ENCODE assay signal across 17 cellular contexts in genomic region chr6:154166140-154166539, GRCh38.
DNase-seq lines count a peak whose midpoint lies in the region; ATAC-seq, FAIRE-seq and TF ChIP-seq lines count a peak whose summit lies in the region.
"Had no signal": no experiment of that assay in that cellular context is flagged by ENCODE, and none has a peak within 500 bp of the region (broad histone marks: within the 10 kb centered on the region; RNA-seq: fewer than 3 reads in every experiment).

No MANE protein-coding gene starts in this region.

- no peak overlapping the region for H3K9ac ChIP-seq in HCT116 (ENCODE audit: low read length)
- H3K9ac ChIP-seq in GM12878 (ENCODE audit: control insufficient read depth, insufficient read depth, low read length) = no peak overlapping the region

- SMC1A ChIA-PET in GM12878 (lab: Charles Lee; ENCODE audit: uncharacterized antibody, unreplicated experiment) = interaction anchor here (0.6 to 16.7 kb wide), 6 partner anchors 9 to 993 kb away, joined by 3 to 258 read pairs (median 3); no protein-coding TSS in a partner anchor

- no peak overlapping the region for H3K4me3 Mint-ChIP-seq in CD8-positive, alpha-beta memory T cell
- peak overlapping the region in 5 of 10 donors; percentile 23 to 77 (median 42) for H3K4me3 Mint-ChIP-seq in naive thymus-derived CD4-positive, alpha-beta T cell
- H3K4me3 Mint-ChIP-seq: activated CD8-positive, alpha-beta T cell treated with anti-CD3 and anti-CD28 coated beads for 36 hours; brain; IgD-negative memory B cell; nephron progenitor cell; stimulated activated naive CD8-positive, alpha-beta T cell treated with anti-CD3 and anti-CD28 coated beads, Interleukin-15, Interleukin-2, amounts not matched to agents 100 ng/mL and 50 ng/mL, for 24 hours had no signal

- peak; percentile 85 for ATAC-seq in HCT116
- ATAC-seq in GM12878 = peak; percentile 15; the same call in 1 of the 3 replicates
- ATAC-seq in naive thymus-derived CD4-positive, alpha-beta T cell = peak; percentile 21
- no peak for ATAC-seq in HG02759 (IDR thresholded peaks at IDR 0.05; ENCODE audit: unreplicated experiment)

- RAD21 ChIA-PET in HCT116 (lab: Charles Lee; ENCODE audit: low non-redundant PET in 1 of 2, low total read pairs in 2 of 2, uncharacterized antibody in 2 of 2, unreplicated experiment in 2 of 2) = no interaction called here
- RAD21 ChIA-PET in GM12878 (lab: Charles Lee; ENCODE audit: unreplicated experiment) = interaction anchor here (0.8 kb wide), 1 partner anchor 111 kb away, joined by 3 read pairs; no protein-coding TSS in a partner anchor

- no peak for TF ChIP-seq RAD21 in HCT116 (IDR thresholded peaks at IDR 0.05; ENCODE audit: low read depth)
- no peak for TF ChIP-seq RAD21 in GM12878 (IDR thresholded peaks at IDR 0.05; ENCODE audit: insufficient read depth, low read depth, low read length)

- no peak for TF ChIP-seq EP300 in GM12878 (IDR thresholded peaks at IDR 0.05; ENCODE audit: borderline replicate concordance in 1 of 2, control insufficient read depth in 1 of 2, low read depth in 2 of 2, low read length in 2 of 2)

- H3K27ac ChIP-seq in CD8-positive, alpha-beta memory T cell (ENCODE audit: low read depth, low read length) = no peak overlapping the region
- H3K27ac ChIP-seq in HCT116 (ENCODE audit: low read depth, low read length) = no peak overlapping the region
- no peak overlapping the region for H3K27ac ChIP-seq in GM12878 (ENCODE audit: control insufficient read depth, insufficient read depth)
- peak overlapping the region; percentile 35 for H3K27ac ChIP-seq in naive thymus-derived CD4-positive, alpha-beta T cell (ENCODE audit: low read depth, low read length)
- H3K27ac ChIP-seq: SJCRH30 had no signal

- H2AFZ ChIP-seq in HCT116 (ENCODE audit: low read depth, low read length, poor library complexity, severe bottlenecking) (no peak overlapping the region), GM12878 (ENCODE audit: control insufficient read depth, low read depth, low read length) (no peak overlapping the region)

- TF ChIP-seq CTCF in HCT116 (IDR thresholded peaks at IDR 0.05 in 2 of 3, conservative IDR thresholded peaks at IDR 0.05 in 1 of 3; ENCODE audit: borderline replicate concordance in 1 of 3, insufficient read depth in 1 of 3, low read depth in 2 of 3, low read length in 2 of 3) (peak in 2 of 3 experiments; percentile 50 to 56; a peak in 4 of 6 replicates), GM12878 (IDR thresholded peaks at IDR 0.05 in 2 of 3, conservative IDR thresholded peaks at IDR 0.05 in 1 of 3; ENCODE audit: control insufficient read depth in 2 of 3, extremely low read depth in 1 of 3, insufficient read depth in 1 of 3, low read depth in 3 of 3, low read length in 3 of 3) (0 out of 6 replicates have a peak, but pooled peaks of 1 of the 3 experiments have one; percentile 19)

- in situ Hi-C loops in GM12878 (cut with MboI) = no loop called here

- 0 out of 2 replicates have a peak, but pooled peaks cover 2% of the 10 kb centered on the region for H3K9me2 ChIP-seq in HCT116 (ENCODE audit: insufficient read depth)

- H4K20me1 ChIP-seq in HCT116 (ENCODE audit: insufficient read depth) (no peaks in the 10 kb centered on the region), GM12878 (ENCODE audit: control insufficient read depth, insufficient read depth) (no peaks in the 10 kb centered on the region)

- H3K4me2 ChIP-seq in HCT116 (ENCODE audit: low read length) (no peak overlapping the region), GM12878 (ENCODE audit: control insufficient read depth, insufficient read depth) (no peak overlapping the region)

- TF ChIP-seq POLR2A in HCT116 (IDR thresholded peaks at IDR 0.05; ENCODE audit: borderline replicate concordance, extremely low read depth, insufficient read depth, insufficient read length) = no peak
- TF ChIP-seq POLR2A in GM12878 (IDR thresholded peaks at IDR 0.05; ENCODE audit: low read depth, low read length) = no peak
- no peak for TF ChIP-seq POLR2A in GM12892 (IDR thresholded peaks at IDR 0.05; ENCODE audit: low read depth, low read length)

- no peaks in the 10 kb centered on the region for H3K27me3 ChIP-seq in CD8-positive, alpha-beta memory T cell (ENCODE audit: insufficient read depth, low read length, poor library complexity, severe bottlenecking)
- H3K27me3 ChIP-seq in HCT116 (ENCODE audit: insufficient read depth, low read length) (no peaks in the 10 kb centered on the region), GM12878 (replicated peaks in 1 of 2; ENCODE audit: control insufficient read depth in 2 of 2, insufficient read depth in 2 of 2, low read length in 1 of 2) (no peaks in the 10 kb centered on the region)
- no peaks in the 10 kb centered on the region for H3K27me3 ChIP-seq in naive thymus-derived CD4-positive, alpha-beta T cell (ENCODE audit: control insufficient read depth in 2 of 2, insufficient read depth in 2 of 2, low read length in 2 of 2)
- H3K27me3 ChIP-seq: SJCRH30 had no signal

- H3K36me3 ChIP-seq in CD8-positive, alpha-beta memory T cell (ENCODE audit: insufficient read depth, low read length) = peaks cover 14% of the 10 kb centered on the region
- H3K36me3 ChIP-seq in HCT116 (ENCODE audit: control insufficient read depth in 1 of 2, insufficient read depth in 2 of 2, low read length in 2 of 2) (no peaks in the 10 kb centered on the region), GM12878 (ENCODE audit: control insufficient read depth in 2 of 2, insufficient read depth in 2 of 2, low read length in 1 of 2) (peaks cover 0 to 15% of the 10 kb centered on the region in 2 experiments; a peak in 3 of 4 replicates)
- peaks cover 7 to 42% (median 7%) of the 10 kb centered on the region in 3 experiments for H3K36me3 ChIP-seq in naive thymus-derived CD4-positive, alpha-beta T cell (ENCODE audit: control insufficient read depth in 2 of 3, insufficient read depth in 3 of 3, low read length in 3 of 3)
- H3K36me3 ChIP-seq: SJCRH30 had no signal

- H3K9me3 ChIP-seq in CD8-positive, alpha-beta memory T cell (ENCODE audit: low read length) = no peaks in the 10 kb centered on the region
- H3K9me3 ChIP-seq in HCT116 (ENCODE audit: control insufficient read depth in 1 of 2, insufficient read depth in 1 of 2, low read depth in 1 of 2, low read length in 2 of 2) (no peaks in the 10 kb centered on the region), GM12878 (replicated peaks; ENCODE audit: control insufficient read depth, insufficient read depth, low read length) (peaks cover 2% of the 10 kb centered on the region; the same call in 2 of the 3 replicates)
- H3K9me3 ChIP-seq in naive thymus-derived CD4-positive, alpha-beta T cell (ENCODE audit: control insufficient read depth in 2 of 3, low read length in 3 of 3) = no peaks in the 10 kb centered on the region
- H3K9me3 ChIP-seq: SJCRH30 had no signal

- intact Hi-C loops in HCT116 (cut with micrococcal nuclease) (no loop called here), GM12878 (cut with micrococcal nuclease; ENCODE audit: unreplicated experiment) (no loop called here)
- intact Hi-C loops in naive thymus-derived CD4-positive, alpha-beta T cell (cut with micrococcal nuclease) = loop anchor here in 1 of 2 donors (2.0 kb wide), 1 partner anchor 15 kb away; no protein-coding TSS in a partner anchor

- POLR2A ChIA-PET in CD8-positive, alpha-beta memory T cell (lab: Charles Lee) = no interaction called here
- POLR2A ChIA-PET in HCT116 (lab: Charles Lee) = no interaction called here
- POLR2A ChIA-PET in GM12878 (lab: Charles Lee) = no interaction called here
- POLR2A ChIA-PET in naive thymus-derived CD4-positive, alpha-beta T cell (lab: Charles Lee) = interaction anchor here (2.0 to 3.0 kb wide), 2 partner anchors 83 to 110 kb away, joined by 8 to 12 read pairs; no protein-coding TSS in a partner anchor

- CTCF ChIA-PET in CD8-positive, alpha-beta memory T cell (lab: Charles Lee) = interaction anchor here (2.5 to 4.2 kb wide), 3 partner anchors 9 to 111 kb away, joined by 6 to 17 read pairs (median 14); no protein-coding TSS in a partner anchor
- CTCF ChIA-PET in HCT116 (lab: Charles Lee) = interaction anchor here (1.3 kb wide), 1 partner anchor 12 kb away, joined by 3 read pairs; no protein-coding TSS in a partner anchor
- CTCF ChIA-PET in GM12878 (lab: Yijun Ruan, JAX) = interaction anchor here (1.3 to 1.8 kb wide), 3 partner anchors 11 to 111 kb away, joined by 3 to 4 read pairs (median 3); no protein-coding TSS in a partner anchor
- CTCF ChIA-PET in naive thymus-derived CD4-positive, alpha-beta T cell (lab: Charles Lee) = interaction anchor here (0.7 to 1.4 kb wide), 3 partner anchors 58 to 111 kb away, joined by 3 to 8 read pairs (median 4); no protein-coding TSS in a partner anchor

- peaks cover 40% of the 10 kb centered on the region for H3K4me1 ChIP-seq in CD8-positive, alpha-beta memory T cell (ENCODE audit: insufficient read depth, low read length)
- H3K4me1 ChIP-seq in HCT116 (ENCODE audit: control insufficient read depth in 1 of 2, insufficient read depth in 2 of 2, low read length in 2 of 2) (no peaks in the 10 kb centered on the region), GM12878 (ENCODE audit: control insufficient read depth, insufficient read depth, low read length) (peaks cover 25% of the 10 kb centered on the region)
- peaks cover 0 to 49% of the 10 kb centered on the region in 2 donors for H3K4me1 ChIP-seq in naive thymus-derived CD4-positive, alpha-beta T cell (ENCODE audit: control insufficient read depth in 2 of 2, insufficient read depth in 2 of 2, low read length in 2 of 2)
- H3K4me1 ChIP-seq: SJCRH30 had no signal

- H3K4me3 ChIP-seq in CD8-positive, alpha-beta memory T cell (ENCODE audit: low read length) = no peak overlapping the region
- H3K4me3 ChIP-seq in HCT116 (replicated peaks in 1 of 2; ENCODE audit: low read depth in 1 of 2, low read length in 2 of 2) (no peak overlapping the region), GM12878 (no peak overlapping the region)
- no peak overlapping the region for H3K4me3 ChIP-seq in naive thymus-derived CD4-positive, alpha-beta T cell (ENCODE audit: low read length)
- H3K4me3 ChIP-seq: SJCRH30 had no signal

- no TSS peak for BruUV-seq in HCT116 (replicated peaks; lab: Mats Ljungman, UMichigan)
- no TSS peak for BruUV-seq in GM12878 (replicated peaks; lab: Mats Ljungman, UMichigan)

- H3K79me2 ChIP-seq in HCT116 (ENCODE audit: insufficient read depth, low read length) (no peaks in the 10 kb centered on the region), GM12878 (ENCODE audit: control insufficient read depth, insufficient read depth, low read length) (peaks cover 7% of the 10 kb centered on the region)

- no peak for DNase-seq in CD8-positive, alpha-beta memory T cell
- DNase-seq in HCT116 (ENCODE audit: low read depth, low spot score) (no peak), GM12878 (ENCODE audit: low read depth, low spot score) (no peak), kidney glomerular epithelial cell (lab: John Stamatoyannopoulos, UW) (no peak), GM12892 (ENCODE audit: insufficient read length) (no peak)
- DNase-seq in naive thymus-derived CD4-positive, alpha-beta T cell = no peak
- DNase-seq in activated CD8-positive, alpha-beta memory T cell treated with anti-CD3 and anti-CD28 coated beads, Interleukin-2, amount 50 U/mL, for 48 hours = no peak
- DNase-seq: activated CD8-positive, alpha-beta T cell treated with anti-CD3 and anti-CD28 coated beads for 36 hours; left cardiac atrium; NCI-H146; NCI-H774; nephron progenitor cell; SJCRH30 had no signal

- peaks cover 42 to 60% (median 44%) of the 10 kb centered on the region in 3 donors for H3K4me1 Mint-ChIP-seq in CD8-positive, alpha-beta memory T cell
- peaks cover 10 to 60% (median 41%) of the 10 kb centered on the region in 7 donors for H3K4me1 Mint-ChIP-seq in naive thymus-derived CD4-positive, alpha-beta T cell
- H3K4me1 Mint-ChIP-seq: brain, IgD-negative memory B cell had no signal

- H3K9me3 Mint-ChIP-seq in CD8-positive, alpha-beta memory T cell = no peaks in the 10 kb centered on the region
- H3K9me3 Mint-ChIP-seq in naive thymus-derived CD4-positive, alpha-beta T cell = peaks cover 0 to 3% (median 0%) of the 10 kb centered on the region in 11 donors
- H3K9me3 Mint-ChIP-seq: IgD-negative memory B cell had no signal

- no peaks in the 10 kb centered on the region for H3K27me3 Mint-ChIP-seq in CD8-positive, alpha-beta memory T cell
- no peaks in the 10 kb centered on the region for H3K27me3 Mint-ChIP-seq in naive thymus-derived CD4-positive, alpha-beta T cell
- H3K27me3 Mint-ChIP-seq: activated CD8-positive, alpha-beta T cell treated with anti-CD3 and anti-CD28 coated beads for 36 hours; IgD-negative memory B cell; stimulated activated naive CD8-positive, alpha-beta T cell treated with anti-CD3 and anti-CD28 coated beads, Interleukin-15, Interleukin-2, amounts not matched to agents 100 ng/mL and 50 ng/mL, for 24 hours had no signal

- 58% methylated on average over 9 of the region's 9 CpGs for WGBS in GM12878 (ENCODE audit: insufficient coverage, insufficient replicate concordance, low lambda C conversion rate, missing lambda C conversion rate)

- FAIRE-seq in GM12878 (lab: Jason Lieb, UNC) (no peak), GM12892 (lab: Jason Lieb, UNC) (no peak)

- H3K27ac Mint-ChIP-seq in CD8-positive, alpha-beta memory T cell = peak overlapping the region in 7 of 8 donors; percentile 35 to 67 (median 56)
- peak overlapping the region in 6 of 9 donors; percentile 51 to 86 (median 74) for H3K27ac Mint-ChIP-seq in naive thymus-derived CD4-positive, alpha-beta T cell
- H3K27ac Mint-ChIP-seq: brain; IgD-negative memory B cell; stimulated activated naive CD8-positive, alpha-beta T cell treated with anti-CD3 and anti-CD28 coated beads, Interleukin-15, Interleukin-2, amounts not matched to agents 100 ng/mL and 50 ng/mL, for 24 hours had no signal

- peaks cover 4 to 54% (median 35%) of the 10 kb centered on the region in 3 donors for H3K36me3 Mint-ChIP-seq in CD8-positive, alpha-beta memory T cell
- H3K36me3 Mint-ChIP-seq in naive thymus-derived CD4-positive, alpha-beta T cell = peaks cover 8 to 51% (median 36%) of the 10 kb centered on the region in 5 donors
- H3K36me3 Mint-ChIP-seq: IgD-negative memory B cell had no signal
